ENCODE assay signal across 8 cellular contexts in genomic region chr11:12007769-12008737, GRCh38.
A peak's percentile ranks its signal among the peaks of the same experiment; 100 is the strongest.
DNase-seq lines count a peak whose midpoint lies in the region; ATAC-seq, FAIRE-seq and TF ChIP-seq lines count a peak whose summit lies in the region.

Gene DKK3, minus strand, starts transcription at chr11:12008626. Its CDS starts 44 bp downstream, at chr11:12008582.

- H3K4me1 Mint-ChIP-seq in stimulated activated effector memory CD8-positive, alpha-beta T cell treated with anti-CD3 and anti-CD28 coated beads, Interleukin-12 subunit alpha, Interleukin-12 subunit beta, amount 100 ng/mL, for 72 hours = peaks cover 5% of the 10 kb centered on the region

- FAIRE-seq in HTR-8/SVneo (lab: Jason Lieb, UNC) = peak; percentile 13

- H3K27me3 ChIP-seq in ACC112 (ENCODE audit: insufficient read depth, low read length) (peaks cover 18% of the 10 kb centered on the region), layer of hippocampus (ENCODE audit: control insufficient read depth, insufficient read depth, low read length) (no peaks in the 10 kb centered on the region)

- no peak within 1 kb of the TSS for H3K27ac Mint-ChIP-seq in stimulated activated effector memory CD8-positive, alpha-beta T cell treated with anti-CD3 and anti-CD28 coated beads, Interleukin-12 subunit alpha, Interleukin-12 subunit beta, amount 100 ng/mL, for 72 hours

- peak within 1 kb of the TSS; percentile 67 for H3K4me3 Mint-ChIP-seq in stimulated activated effector memory CD8-positive, alpha-beta T cell treated with anti-CD3 and anti-CD28 coated beads, Interleukin-12 subunit alpha, Interleukin-12 subunit beta, amount 100 ng/mL, for 72 hours

- peak; percentile 56 for ATAC-seq in stimulated activated effector memory CD8-positive, alpha-beta T cell treated with anti-CD3 and anti-CD28 coated beads, Interleukin-12 subunit alpha, Interleukin-12 subunit beta, amount 100 ng/mL, for 72 hours
- no peak for ATAC-seq in HG03342 (IDR thresholded peaks at IDR 0.05; ENCODE audit: unreplicated experiment)
- no peak for ATAC-seq in HG03457 (IDR thresholded peaks at IDR 0.05; ENCODE audit: unreplicated experiment)

- peak within 1 kb of the TSS; percentile 83 for H3K4me3 ChIP-seq in ACC112 (ENCODE audit: low read depth, low read length)
- H3K4me3 ChIP-seq in choroid plexus epithelial cell (ENCODE audit: low read depth, low read length) = peak within 1 kb of the TSS; percentile 67

- DNase-seq in HTR-8/SVneo (ENCODE audit: insufficient read length, low spot score) (no peak), choroid plexus epithelial cell (ENCODE audit: low read depth) (no peak), COLO829 (ENCODE audit: low spot score) (no peak)
- no peak for DNase-seq in stimulated activated effector memory CD8-positive, alpha-beta T cell treated with anti-CD3 and anti-CD28 coated beads, Interleukin-12 subunit alpha, Interleukin-12 subunit beta, amount 100 ng/mL, for 72 hours (ENCODE audit: low spot score in 2 of 2)

- H3K36me3 ChIP-seq in ACC112 (ENCODE audit: insufficient read depth, low read length) = no peaks in the 10 kb centered on the region

- no peaks in the 10 kb centered on the region for H3K9me3 Mint-ChIP-seq in stimulated activated effector memory CD8-positive, alpha-beta T cell treated with anti-CD3 and anti-CD28 coated beads, Interleukin-12 subunit alpha, Interleukin-12 subunit beta, amount 100 ng/mL, for 72 hours

- H3K4me1 ChIP-seq in ACC112 (ENCODE audit: control insufficient read depth, insufficient read depth, low read length, unreplicated experiment) = peaks cover 29% of the 10 kb centered on the region

- TF ChIP-seq CTCF in choroid plexus epithelial cell (conservative IDR thresholded peaks at IDR 0.05; ENCODE audit: low read depth, low read length) = no peak

- H3K27ac ChIP-seq in ACC112 (ENCODE audit: low read depth, low read length) (no peak within 1 kb of the TSS), layer of hippocampus (ENCODE audit: low read depth, low read length) (peak within 1 kb of the TSS; percentile 77)

- peak within 1 kb of the TSS; percentile 70 for H2AFZ ChIP-seq in ACC112 (ENCODE audit: low read length, unreplicated experiment)

- peaks cover 3% of the 10 kb centered on the region for H3K79me2 ChIP-seq in ACC112 (ENCODE audit: control insufficient read depth, insufficient read depth, low read length, unreplicated experiment)

- no peaks in the 10 kb centered on the region for H3K36me3 Mint-ChIP-seq in stimulated activated effector memory CD8-positive, alpha-beta T cell treated with anti-CD3 and anti-CD28 coated beads, Interleukin-12 subunit alpha, Interleukin-12 subunit beta, amount 100 ng/mL, for 72 hours
